Comparison of ENCODE assay signal across 33 cellular contexts in genomic region chr11:4038973-4039372, GRCh38. TPM values are rescaled to one million over a fixed set of nuclear protein-coding genes. Genes with fewer than 3 reads are reported as not detected.
DNase-seq lines count a peak whose midpoint lies in the region; ATAC-seq, FAIRE-seq and TF ChIP-seq lines count a peak whose summit lies in the region.
"Had no signal": no experiment of that assay in that cellular context is flagged by ENCODE, and none has a peak within 500 bp of the region (broad histone marks: within the 10 kb centered on the region; RNA-seq: fewer than 3 reads in every experiment).

No MANE protein-coding gene starts in this region.

- DNase-seq in activated T-cell treated with anti-CD3 and anti-CD28 coated beads, Interleukin-2, amount 50 U/mL, for 72 hours, result no peak
- no peak for DNase-seq in activated T-cell treated with anti-CD3 and anti-CD28 coated beads, Interleukin-2, amount 50 U/mL, for 24 hours
- DNase-seq in adipocyte (ENCODE audit: low read depth), result peak; percentile 61
- peak; percentile 62 for DNase-seq in fibroblast of peridontal ligament (ENCODE audit: extremely low read depth)
- DNase-seq in smooth muscle cell (lab: John Stamatoyannopoulos, UW; ENCODE audit: unreplicated experiment), result no peak
- DNase-seq in urothelium cell line (ENCODE audit: low spot score), result no peak
- DNase-seq in pons (ENCODE audit: low spot score), result no peak
- DNase-seq: activated CD4-positive, alpha-beta memory T cell treated with anti-CD3 and anti-CD28 coated beads, Interleukin-2, amount 10 ng/mL, durations not matched to agents 7 days and 5 days; activated CD4-positive, CD25-positive, alpha-beta regulatory T cell treated with anti-CD3 and anti-CD28 coated beads, Interleukin-2, amount 50 U/mL, for 72 hours; activated effector memory CD4-positive, alpha-beta T cell treated with Interleukin-2 at 50 U/mL for 16 hours; activated naive CD8-positive, alpha-beta T cell treated with anti-CD3 and anti-CD28 coated beads for 36 hours; AML-193; CD8-positive, alpha-beta T cell; DMS 273 treated with DMSO at 0.1 percent for 48 hours; effector memory CD4-positive, alpha-beta T cell; GF-D8; H7; left colon; naive B cell; NCI-H2081; NCI-H446; nucleus accumbens; OCI-M1; SHP77; small intestine; stimulated activated CD4-positive, alpha-beta T cell treated with anti-CD3 and anti-CD28 coated beads, Interleukin-2, amount 100 ng/mL, for 24 hours; substantia nigra; SW 1271; upper lobe of right lung had no signal

- no peaks in the 10 kb centered on the region for H3F3A ChIP-seq in smooth muscle cell (ENCODE audit: low read depth)

- H3K4me3 Mint-ChIP-seq in activated T-cell treated with anti-CD3 and anti-CD28 coated beads, Interleukin-2, amount 50 U/mL, for 72 hours, result no peak overlapping the region
- no peak overlapping the region for H3K4me3 Mint-ChIP-seq in activated T-cell treated with anti-CD3 and anti-CD28 coated beads, Interleukin-2, amount 50 U/mL, for 24 hours
- H3K4me3 Mint-ChIP-seq: activated CD4-positive, alpha-beta memory T cell treated with anti-CD3 and anti-CD28 coated beads, Interleukin-2, amount 10 ng/mL, durations not matched to agents 7 days and 5 days; activated naive CD8-positive, alpha-beta T cell treated with anti-CD3 and anti-CD28 coated beads for 36 hours; CD8-positive, alpha-beta T cell; naive B cell had no signal

- H3K27ac Mint-ChIP-seq in activated T-cell treated with anti-CD3 and anti-CD28 coated beads, Interleukin-2, amount 50 U/mL, for 72 hours, result peak overlapping the region; percentile 19
- H3K27ac Mint-ChIP-seq in activated T-cell treated with anti-CD3 and anti-CD28 coated beads, Interleukin-2, amount 50 U/mL, for 24 hours, result no peak overlapping the region
- H3K27ac Mint-ChIP-seq: activated CD4-positive, alpha-beta memory T cell treated with anti-CD3 and anti-CD28 coated beads, Interleukin-2, amount 10 ng/mL, durations not matched to agents 7 days and 5 days; activated naive CD8-positive, alpha-beta T cell treated with anti-CD3 and anti-CD28 coated beads for 36 hours; CD8-positive, alpha-beta T cell had no signal

- H3K4me1 Mint-ChIP-seq in activated T-cell treated with anti-CD3 and anti-CD28 coated beads, Interleukin-2, amount 50 U/mL, for 72 hours (ENCODE audit: low read depth), result peaks cover 15% of the 10 kb centered on the region
- peaks cover 37% of the 10 kb centered on the region for H3K4me1 Mint-ChIP-seq in activated T-cell treated with anti-CD3 and anti-CD28 coated beads, Interleukin-2, amount 50 U/mL, for 24 hours (ENCODE audit: low read depth)

- H3K36me3 ChIP-seq in adipocyte (ENCODE audit: control insufficient read depth, insufficient read depth, low read length, severe bottlenecking) (no peaks in the 10 kb centered on the region), smooth muscle cell (ENCODE audit: low read depth) (no peaks in the 10 kb centered on the region)
- H3K36me3 ChIP-seq: esophagus muscularis mucosa, upper lobe of right lung had no signal

- H3K79me2 ChIP-seq in smooth muscle cell (ENCODE audit: low read depth), result peaks cover 7% of the 10 kb centered on the region

- H3K27me3 ChIP-seq in adipocyte (replicated peaks; ENCODE audit: control insufficient read depth, insufficient read depth, low read length) (no peaks in the 10 kb centered on the region), smooth muscle cell (ENCODE audit: low read depth) (no peaks in the 10 kb centered on the region)
- H3K27me3 ChIP-seq: esophagus muscularis mucosa, upper lobe of right lung had no signal

- no peak overlapping the region for H2AFZ ChIP-seq in smooth muscle cell (ENCODE audit: low read depth)

- ATAC-seq in activated T-cell treated with anti-CD3 and anti-CD28 coated beads, Interleukin-2, amount 50 U/mL, for 72 hours (replicated peaks in 1 of 2), result no peak
- no peak for ATAC-seq in HG03159 (IDR thresholded peaks at IDR 0.05; ENCODE audit: unreplicated experiment)
- ATAC-seq: CD8-positive, alpha-beta T cell; left colon; upper lobe of right lung had no signal

- H3K4me1 ChIP-seq in adipocyte (ENCODE audit: control insufficient read depth, insufficient read depth, low read length) (peaks cover 2% of the 10 kb centered on the region), smooth muscle cell (ENCODE audit: low read depth) (no peaks in the 10 kb centered on the region)
- H3K4me1 ChIP-seq: upper lobe of right lung had no signal

- peak overlapping the region; percentile 11 for H3K27ac ChIP-seq in smooth muscle cell (ENCODE audit: low read depth)
- H3K27ac ChIP-seq: esophagus muscularis mucosa, upper lobe of right lung had no signal

- TF ChIP-seq CTCF in smooth muscle cell (IDR thresholded peaks at IDR 0.05; ENCODE audit: borderline replicate concordance, insufficient read depth, poor library complexity, severe bottlenecking), result no peak

- H3K9me3 Mint-ChIP-seq in activated T-cell treated with anti-CD3 and anti-CD28 coated beads, Interleukin-2, amount 50 U/mL, for 72 hours, result peaks cover 2 to 3% of the 10 kb centered on the region in 2 donors
- peaks cover 4% of the 10 kb centered on the region for H3K9me3 Mint-ChIP-seq in activated T-cell treated with anti-CD3 and anti-CD28 coated beads, Interleukin-2, amount 50 U/mL, for 24 hours

- 90% methylated on average over 3 of the region's 3 CpGs for WGBS in smooth muscle cell (ENCODE audit: low lambda C conversion rate)

- H3K4me3 ChIP-seq in adipocyte (ENCODE audit: low read length), result no peak overlapping the region
- H3K4me3 ChIP-seq in smooth muscle cell, result no peak overlapping the region
- H3K4me3 ChIP-seq: esophagus muscularis mucosa, upper lobe of right lung had no signal

- no peaks in the 10 kb centered on the region for H4K20me1 ChIP-seq in smooth muscle cell (ENCODE audit: low read depth)

- H3K9me3 ChIP-seq in adipocyte (ENCODE audit: control insufficient read depth, low read length) (no peaks in the 10 kb centered on the region), smooth muscle cell (replicated peaks; ENCODE audit: low read depth) (no peaks in the 10 kb centered on the region)
- H3K9me3 ChIP-seq: esophagus muscularis mucosa, upper lobe of right lung had no signal

- no peak overlapping the region for H3K9ac ChIP-seq in adipocyte (ENCODE audit: low read length)
- H3K9ac ChIP-seq in smooth muscle cell (ENCODE audit: low read depth), result no peak overlapping the region

- H3K27me3 Mint-ChIP-seq in activated T-cell treated with anti-CD3 and anti-CD28 coated beads, Interleukin-2, amount 50 U/mL, for 72 hours (ENCODE audit: low read depth), result no peaks in the 10 kb centered on the region
- no peaks in the 10 kb centered on the region for H3K27me3 Mint-ChIP-seq in activated T-cell treated with anti-CD3 and anti-CD28 coated beads, Interleukin-2, amount 50 U/mL, for 24 hours
- H3K27me3 Mint-ChIP-seq: activated CD4-positive, alpha-beta memory T cell treated with anti-CD3 and anti-CD28 coated beads, Interleukin-2, amount 10 ng/mL, durations not matched to agents 7 days and 5 days; activated naive CD8-positive, alpha-beta T cell treated with anti-CD3 and anti-CD28 coated beads for 36 hours; naive B cell had no signal

- FAIRE-seq in urothelium cell line (lab: Jason Lieb, UNC), result no peak
- FAIRE-seq: colon, GM18507, small intestine had no signal

- no peak overlapping the region for H3K4me2 ChIP-seq in smooth muscle cell

- H3K36me3 Mint-ChIP-seq in activated T-cell treated with anti-CD3 and anti-CD28 coated beads, Interleukin-2, amount 50 U/mL, for 72 hours (ENCODE audit: insufficient read depth in 2 of 2), result peaks cover 6 to 21% of the 10 kb centered on the region in 2 donors
- peaks cover 19% of the 10 kb centered on the region for H3K36me3 Mint-ChIP-seq in activated T-cell treated with anti-CD3 and anti-CD28 coated beads, Interleukin-2, amount 50 U/mL, for 24 hours (ENCODE audit: low read depth)

RNA-seq across cellular contexts. Expression of gene RRM1, which starts 55.6 kb away (rescaled TPM):
- total RNA-seq in activated T-cell treated with anti-CD3 and anti-CD28 coated beads, Interleukin-2, amount 50 U/mL, for 72 hours, result 100 to 1,000 TPM; 166 to 189 TPM
- total RNA-seq in smooth muscle cell, result 76.1 and 90.5 TPM in 2 replicates
- 29.5 and 36.4 TPM in 2 replicates for polyA plus RNA-seq in smooth muscle cell

Comparison
In these comparisons a context has a peak if more than half of its experiments do, and no peak if none do; other contexts are left out.
1. DNase-seq: peak in adipocyte (single experiment) and fibroblast of peridontal ligament (single experiment); none in activated T-cell treated with anti-CD3 and anti-CD28 coated beads, Interleukin-2, amount 50 U/mL, for 72 hours (0 of 2), activated T-cell treated with anti-CD3 and anti-CD28 coated beads, Interleukin-2, amount 50 U/mL, for 24 hours (single experiment), smooth muscle cell (single experiment), urothelium cell line (single experiment) and pons (single experiment).